1 cellular context compared by ENCODE assay signal in the genomic region with DNA sequence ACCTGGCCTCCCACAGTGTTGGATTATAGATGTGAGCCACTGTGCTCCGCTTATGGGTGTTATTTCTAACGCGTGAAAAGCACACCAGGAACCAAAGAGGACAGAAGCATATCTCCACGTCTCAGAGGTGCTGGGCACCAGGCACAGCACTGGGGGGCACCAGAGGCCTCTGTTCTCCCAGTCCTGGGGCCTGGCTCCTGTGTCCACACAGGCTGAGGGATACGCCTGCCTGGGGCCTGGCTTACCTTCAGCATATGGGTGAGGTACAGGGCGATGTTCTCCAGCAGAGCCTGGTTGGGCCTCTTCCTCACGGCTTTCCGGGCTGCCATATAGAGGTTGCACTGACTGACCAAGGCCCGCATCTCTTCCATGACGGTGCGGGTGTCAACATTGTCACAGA.
TF ChIP-seq lines count a peak whose summit lies in the region.

No MANE protein-coding gene starts in this region.

TF ChIP-seq in IMR-90, 13 proteins besides CTCF, POLR2A, EP300 and RAD21:
- TF ChIP-seq RFX5 (IDR thresholded peaks at IDR 0.05; ENCODE audit: low read depth, low read length) = no peak
- no peak for TF ChIP-seq CHD1 (IDR thresholded peaks at IDR 0.05; ENCODE audit: low read depth, low read length)
- TF ChIP-seq MXI1 (IDR thresholded peaks at IDR 0.05; ENCODE audit: borderline replicate concordance, low read depth, low read length) = no peak
- TF ChIP-seq RCOR1 (IDR thresholded peaks at IDR 0.05; ENCODE audit: insufficient replicate concordance, low read length) = no peak
